8 cellular contexts compared by ENCODE assay signal in genomic region chr14:34715108-34715863, GRCh38. TPM values are rescaled to one million over a fixed set of nuclear protein-coding genes. Genes with fewer than 3 reads are reported as not detected.
DNase-seq lines count a peak whose midpoint lies in the region; ATAC-seq and TF ChIP-seq lines count a peak whose summit lies in the region.

No MANE protein-coding gene starts in this region.

- H3K4me3 ChIP-seq in astrocyte of the cerebellum (ENCODE audit: low read depth, low read length) (peak overlapping the region; percentile 74), lower lobe of right lung (peak overlapping the region; percentile 68), transverse colon (peak overlapping the region; percentile 56 to 96 (median 84))

- TF ChIP-seq EP300 in transverse colon (IDR thresholded peaks at IDR 0.05; ENCODE audit: low read depth), result no peak

- H3K9me3 Mint-ChIP-seq in activated T-cell treated with anti-CD3 and anti-CD28 coated beads, Interleukin-2, amount 50 U/mL, for 72 hours, result no peaks in the 10 kb centered on the region

- peaks cover 6 to 13% of the 10 kb centered on the region in 2 donors for H3K36me3 Mint-ChIP-seq in activated T-cell treated with anti-CD3 and anti-CD28 coated beads, Interleukin-2, amount 50 U/mL, for 72 hours (ENCODE audit: insufficient read depth in 2 of 2)

- peak overlapping the region; percentile 78 to 85 for H3K4me3 Mint-ChIP-seq in activated T-cell treated with anti-CD3 and anti-CD28 coated beads, Interleukin-2, amount 50 U/mL, for 72 hours

- H3K36me3 ChIP-seq in lower lobe of right lung (peaks cover 19% of the 10 kb centered on the region), transverse colon (no peaks in the 10 kb centered on the region)

- H3K9me3 ChIP-seq in lower lobe of right lung, result no peaks in the 10 kb centered on the region
- H3K9me3 ChIP-seq in transverse colon, result no peaks in the 10 kb centered on the region

- no peak for ATAC-seq in activated T-cell treated with anti-CD3 and anti-CD28 coated beads, Interleukin-2, amount 50 U/mL, for 72 hours (replicated peaks in 1 of 2)
- ATAC-seq in lower lobe of right lung (no peak), GM18520 (IDR thresholded peaks at IDR 0.05; ENCODE audit: unreplicated experiment) (no peak)

- in situ Hi-C loops in astrocyte of the cerebellum (cut with HindIII; ENCODE audit: low sequenced_read_pairs) (no loop called here), transverse colon (cut with MboI; ENCODE audit: low pct_ligation_motif_present in 1 of 4, low pct_unique_long_range_greater_than_20kb in 1 of 4, low sequenced_read_pairs in 3 of 4) (loop anchor here in 1 of 4 donors (25.0 kb wide), 1 partner anchor 697 kb away; the partner anchor contains the start of gene NFKBIA)

- 31 to 32% methylated on average over 8 to 9 of the region's 9 CpGs for WGBS in transverse colon (ENCODE audit: low coverage in 1 of 2), 2 donors

- intact Hi-C loops in lower lobe of right lung (cut with DNase I) (no loop called here), transverse colon (cut with DNase I; ENCODE audit: low total_unique reads) (no loop called here)

- peaks cover 19% of the 10 kb centered on the region for H3K4me1 Mint-ChIP-seq in activated T-cell treated with anti-CD3 and anti-CD28 coated beads, Interleukin-2, amount 50 U/mL, for 72 hours (ENCODE audit: low read depth)

- peak overlapping the region; percentile 94 for H3K27ac ChIP-seq in lower lobe of right lung
- peak overlapping the region; percentile 94 to 98 (median 96) for H3K27ac ChIP-seq in transverse colon

- DNase-seq in activated T-cell treated with anti-CD3 and anti-CD28 coated beads, Interleukin-2, amount 50 U/mL, for 72 hours, result no peak
- DNase-seq in activated T-cell treated with anti-CD3 and anti-CD28 coated beads, Interleukin-2, amount 50 U/mL, for 48 hours, result no peak
- no peak for DNase-seq in astrocyte of the cerebellum (ENCODE audit: low read depth)
- DNase-seq in lower lobe of right lung, result no peak
- DNase-seq in transverse colon, result no peak
- DNase-seq in iPS-NIHi7 (ENCODE audit: extremely low spot score), result no peak
- DNase-seq in KG1 (lab: John Stamatoyannopoulos, UW), result no peak

- no peak for TF ChIP-seq POLR2A in transverse colon (IDR thresholded peaks at IDR 0.05)

- H3K4me1 ChIP-seq in lower lobe of right lung, result peaks cover 37% of the 10 kb centered on the region
- peaks cover 6 to 37% (median 15%) of the 10 kb centered on the region in 4 donors for H3K4me1 ChIP-seq in transverse colon

- TF ChIP-seq CTCF in astrocyte of the cerebellum (IDR thresholded peaks at IDR 0.05; ENCODE audit: low read depth, low read length, missing control alignments) (no peak), lower lobe of right lung (IDR thresholded peaks at IDR 0.05) (no peak), transverse colon (IDR thresholded peaks at IDR 0.05) (no peak)

- H3K27me3 Mint-ChIP-seq in activated T-cell treated with anti-CD3 and anti-CD28 coated beads, Interleukin-2, amount 50 U/mL, for 72 hours (ENCODE audit: low read depth), result no peaks in the 10 kb centered on the region

- H3K27ac Mint-ChIP-seq in activated T-cell treated with anti-CD3 and anti-CD28 coated beads, Interleukin-2, amount 50 U/mL, for 72 hours, result peak overlapping the region; percentile 76

- no peaks in the 10 kb centered on the region for H3K27me3 ChIP-seq in lower lobe of right lung (ENCODE audit: low read depth)
- no peaks in the 10 kb centered on the region for H3K27me3 ChIP-seq in transverse colon

RNA-seq across cellular contexts. Expression of gene CFL2, which starts 0.9 kb away (rescaled TPM):
- 10 to 100 TPM in 1 of 2 donors, 1 to 10 TPM in 1; 8.2 to 12.5 TPM for total RNA-seq in activated T-cell treated with anti-CD3 and anti-CD28 coated beads, Interleukin-2, amount 50 U/mL, for 72 hours
- total RNA-seq in lower lobe of right lung, result 34.6 TPM
- total RNA-seq in transverse colon, result 100 to 1,000 TPM in 1 of 4 donors, 10 to 100 TPM in 3; 30.4 to 108 (median 44.9) TPM
